11 cellular contexts compared by ENCODE assay signal in genomic region chr2:144230452-144231085, GRCh38.
A peak's percentile ranks its signal among the peaks of the same experiment; 100 is the strongest.
DNase-seq lines count a peak whose midpoint lies in the region; ATAC-seq, FAIRE-seq and TF ChIP-seq lines count a peak whose summit lies in the region.
"Had no signal": no experiment of that assay in that cellular context is flagged by ENCODE, and none has a peak within 500 bp of the region (broad histone marks: within the 10 kb centered on the region; RNA-seq: fewer than 3 reads in every experiment).

No MANE protein-coding gene starts in this region.

- FAIRE-seq in endothelial cell of umbilical vein (lab: Jason Lieb, UNC), result no peak

- H4K20me1 ChIP-seq in OCI-LY7 (ENCODE audit: insufficient read depth, low read length), result no peaks in the 10 kb centered on the region
- H4K20me1 ChIP-seq in endothelial cell of umbilical vein (replicated peaks; ENCODE audit: control insufficient read depth, extremely low read depth, insufficient read depth, low read length), result no peaks in the 10 kb centered on the region

- H2AFZ ChIP-seq in OCI-LY7 (ENCODE audit: low read length), result no peak overlapping the region
- H2AFZ ChIP-seq in endothelial cell of umbilical vein (ENCODE audit: low read depth, low read length), result no peak overlapping the region

- no peak for TF ChIP-seq EP300 in stomach (IDR thresholded peaks at IDR 0.05)

- no peaks in the 10 kb centered on the region for H3K9me3 Mint-ChIP-seq in activated naive CD4-positive, alpha-beta T cell treated with anti-CD3 and anti-CD28 coated beads, Interleukin-2, amount 50 U/mL, for 24 hours
- no peaks in the 10 kb centered on the region for H3K9me3 Mint-ChIP-seq in stimulated activated naive CD8-positive, alpha-beta T cell treated with anti-CD3 and anti-CD28 coated beads, Interleukin-15, amount 100 ng/mL, for 72 hours

- H3K79me2 ChIP-seq in OCI-LY7 (ENCODE audit: insufficient read depth, low read depth, low read length), result peaks cover 6% of the 10 kb centered on the region; the same call in 1 of the 2 replicates
- H3K79me2 ChIP-seq in endothelial cell of umbilical vein (ENCODE audit: control insufficient read depth, insufficient read depth, low read length), result no peaks in the 10 kb centered on the region

- dilution Hi-C loops in endothelial cell of umbilical vein (cut with MboI; ENCODE audit: extremely low pct_ligation_motif_present, low sequenced_read_pairs), result no loop called here

- ATAC-seq in stimulated activated naive CD8-positive, alpha-beta T cell treated with anti-CD3 and anti-CD28 coated beads, Interleukin-15, amount 100 ng/mL, for 72 hours, result peak; percentile 82
- ATAC-seq in HG02840 (IDR thresholded peaks at IDR 0.05; ENCODE audit: low FRiP score, unreplicated experiment), result no peak

- 77 to 97% (median 84%) methylated on average over 1 of the region's 1 CpG for WGBS in stomach, 5 donors

- no peak overlapping the region for H3K4me3 ChIP-seq in OCI-LY7 (ENCODE audit: low read depth, low read length, poor library complexity, severe bottlenecking)
- H3K4me3 ChIP-seq in endothelial cell of umbilical vein (replicated peaks in 1 of 3; ENCODE audit: insufficient read depth in 1 of 3, low read depth in 1 of 3, low read length in 3 of 3), result no peak overlapping the region
- no peak overlapping the region for H3K4me3 ChIP-seq in stomach
- H3K4me3 ChIP-seq in BE2C (ENCODE audit: low read depth, low read length), result no peak overlapping the region
- H3K4me3 ChIP-seq: ovary had no signal

- CTCF ChIA-PET in OCI-LY7 (lab: Charles Lee; ENCODE audit: unreplicated experiment), result no interaction called here
- CTCF ChIA-PET in endothelial cell of umbilical vein (lab: Charles Lee), result interaction anchor here (1.2 to 1.8 kb wide), 2 partner anchors 11 to 12 kb away, joined by 3 to 4 read pairs; no protein-coding TSS in a partner anchor

- H3K4me2 ChIP-seq in OCI-LY7 (ENCODE audit: low read length), result peak overlapping the region; percentile 13; the same call in 1 of the 2 replicates
- no peak overlapping the region for H3K4me2 ChIP-seq in endothelial cell of umbilical vein (ENCODE audit: insufficient read depth, low read length)

- TF ChIP-seq CTCF in OCI-LY7 (conservative IDR thresholded peaks at IDR 0.05; ENCODE audit: low read length) (no peak), endothelial cell of umbilical vein (IDR thresholded peaks at IDR 0.05; ENCODE audit: extremely low read depth in 1 of 2, insufficient read depth in 1 of 2, low read depth in 1 of 2, low read length in 2 of 2) (no peak), stomach (IDR thresholded peaks at IDR 0.05) (no peak), BE2C (IDR thresholded peaks at IDR 0.05; ENCODE audit: low read depth, low read length) (no peak)

- H3K4me1 ChIP-seq in OCI-LY7 (ENCODE audit: insufficient read depth, low read length, poor library complexity, severe bottlenecking) (peaks cover 39% of the 10 kb centered on the region), endothelial cell of umbilical vein (ENCODE audit: control insufficient read depth, extremely low read depth, insufficient read depth, low read length) (no peaks in the 10 kb centered on the region), stomach (peaks cover 0 to 17% (median 0%) of the 10 kb centered on the region in 4 donors), BE2C (peaks cover 7% of the 10 kb centered on the region)

- H3K27me3 Mint-ChIP-seq in activated naive CD4-positive, alpha-beta T cell treated with anti-CD3 and anti-CD28 coated beads, Interleukin-2, amount 50 U/mL, for 24 hours, result no peaks in the 10 kb centered on the region
- H3K27me3 Mint-ChIP-seq in stimulated activated naive CD8-positive, alpha-beta T cell treated with anti-CD3 and anti-CD28 coated beads, Interleukin-15, amount 100 ng/mL, for 72 hours, result no peaks in the 10 kb centered on the region

- no peaks in the 10 kb centered on the region for H3K27me3 ChIP-seq in endothelial cell of umbilical vein (ENCODE audit: control insufficient read depth in 2 of 2, insufficient read depth in 2 of 2, low read length in 2 of 2)
- no peaks in the 10 kb centered on the region for H3K27me3 ChIP-seq in stomach
- no peaks in the 10 kb centered on the region for H3K27me3 ChIP-seq in BE2C
- H3K27me3 ChIP-seq: ovary had no signal

- H3K36me3 Mint-ChIP-seq in activated naive CD4-positive, alpha-beta T cell treated with anti-CD3 and anti-CD28 coated beads, Interleukin-2, amount 50 U/mL, for 24 hours, result peaks cover 5% of the 10 kb centered on the region

- no peaks in the 10 kb centered on the region for H3K9me2 ChIP-seq in OCI-LY7 (ENCODE audit: insufficient read depth, low read length)

- DNase-seq in activated naive CD4-positive, alpha-beta T cell treated with Interleukin-2 at 50 U/mL for 16 hours, result no peak
- no peak for DNase-seq in OCI-LY7 (ENCODE audit: low spot score)
- DNase-seq in endothelial cell of umbilical vein (ENCODE audit: low read depth, low spot score), result peak; percentile 9
- no peak for DNase-seq in stimulated activated naive CD8-positive, alpha-beta T cell treated with anti-CD3 and anti-CD28 coated beads, Interleukin-15, amount 100 ng/mL, for 72 hours
- no peak for DNase-seq in stomach
- DNase-seq in BE2C, result no peak
- DNase-seq: activated CD4-positive, alpha-beta T cell treated with anti-CD3 and anti-CD28 coated beads, Interleukin-2, amount 50 U/mL, for 48 hours; ovary; RPMI8226 had no signal

- H3K9ac ChIP-seq in endothelial cell of umbilical vein (replicated peaks; ENCODE audit: extremely low read depth, insufficient read depth, low read length), result no peak overlapping the region

- intact Hi-C loops in OCI-LY7 (cut with micrococcal nuclease; ENCODE audit: unreplicated experiment) (loop anchor here (10.0 kb wide), 1 partner anchor 1106 kb away; the partner anchor contains the start of gene ARHGAP15), endothelial cell of umbilical vein (cut with micrococcal nuclease) (no loop called here), stomach (cut with DNase I; ENCODE audit: low total_unique reads) (no loop called here)

- no peak overlapping the region for H3K27ac ChIP-seq in OCI-LY7 (ENCODE audit: low read depth, low read length, poor library complexity, severe bottlenecking)
- H3K27ac ChIP-seq in endothelial cell of umbilical vein (ENCODE audit: insufficient read depth, low read depth, low read length), result no peak overlapping the region
- H3K27ac ChIP-seq in stomach, result no peak overlapping the region
- H3K27ac ChIP-seq: ovary had no signal

- POLR2A ChIA-PET in OCI-LY7 (lab: Charles Lee) (interaction anchor here (0.6 to 2.7 kb wide), 2 partner anchors 12 to 319 kb away, joined by 3 to 20 read pairs; no protein-coding TSS in a partner anchor), endothelial cell of umbilical vein (lab: Charles Lee) (no interaction called here)

- H3K9me1 ChIP-seq in endothelial cell of umbilical vein (replicated peaks; ENCODE audit: control insufficient read depth, extremely low read depth, insufficient read depth, low read length), result no peaks in the 10 kb centered on the region

- TF ChIP-seq POLR2A in endothelial cell of umbilical vein (IDR thresholded peaks at IDR 0.05; ENCODE audit: low read depth, low read length), result no peak
- TF ChIP-seq POLR2A in stomach (IDR thresholded peaks at IDR 0.05), result no peak

- no peaks in the 10 kb centered on the region for H3K36me3 ChIP-seq in OCI-LY7 (ENCODE audit: insufficient read depth, low read length)
- H3K36me3 ChIP-seq in endothelial cell of umbilical vein (ENCODE audit: control insufficient read depth in 2 of 2, extremely low read depth in 1 of 2, insufficient read depth in 2 of 2, low read length in 2 of 2), result no peaks in the 10 kb centered on the region
- no peaks in the 10 kb centered on the region for H3K36me3 ChIP-seq in stomach
- no peaks in the 10 kb centered on the region for H3K36me3 ChIP-seq in BE2C
- H3K36me3 ChIP-seq: ovary had no signal

- no peak overlapping the region for H3K4me3 Mint-ChIP-seq in activated naive CD4-positive, alpha-beta T cell treated with anti-CD3 and anti-CD28 coated beads, Interleukin-2, amount 50 U/mL, for 24 hours
- peak overlapping the region; percentile 7 to 36 for H3K4me3 Mint-ChIP-seq in stimulated activated naive CD8-positive, alpha-beta T cell treated with anti-CD3 and anti-CD28 coated beads, Interleukin-15, amount 100 ng/mL, for 72 hours

- peak overlapping the region; percentile 63 for H3K27ac Mint-ChIP-seq in activated naive CD4-positive, alpha-beta T cell treated with anti-CD3 and anti-CD28 coated beads, Interleukin-2, amount 50 U/mL, for 24 hours
- peak overlapping the region; percentile 97 to 98 for H3K27ac Mint-ChIP-seq in stimulated activated naive CD8-positive, alpha-beta T cell treated with anti-CD3 and anti-CD28 coated beads, Interleukin-15, amount 100 ng/mL, for 72 hours

- BruUV-seq in OCI-LY7 (replicated peaks; lab: Mats Ljungman, UMichigan) (no TSS peak), endothelial cell of umbilical vein (replicated peaks; lab: Mats Ljungman, UMichigan) (no TSS peak)

- H3K9me3 ChIP-seq in OCI-LY7 (ENCODE audit: low read length) (no peaks in the 10 kb centered on the region), endothelial cell of umbilical vein (replicated peaks; ENCODE audit: control insufficient read depth, insufficient read depth, low read length) (no peaks in the 10 kb centered on the region), stomach (no peaks in the 10 kb centered on the region), BE2C (no peaks in the 10 kb centered on the region)
- H3K9me3 ChIP-seq: ovary had no signal

- peaks cover 15% of the 10 kb centered on the region for H3K4me1 Mint-ChIP-seq in activated naive CD4-positive, alpha-beta T cell treated with anti-CD3 and anti-CD28 coated beads, Interleukin-2, amount 50 U/mL, for 24 hours
- H3K4me1 Mint-ChIP-seq in stimulated activated naive CD8-positive, alpha-beta T cell treated with anti-CD3 and anti-CD28 coated beads, Interleukin-15, amount 100 ng/mL, for 72 hours, result peaks cover 65% of the 10 kb centered on the region

TF ChIP-seq in endothelial cell of umbilical vein, 7 proteins besides CTCF, POLR2A, EP300 and RAD21:
- no peak for TF ChIP-seq POLR2AphosphoS5 (IDR thresholded peaks at IDR 0.05; ENCODE audit: insufficient read depth, low read depth, low read length)
- TF ChIP-seq MAX (IDR thresholded peaks at IDR 0.05; ENCODE audit: insufficient read depth, insufficient read length), result no peak
- TF ChIP-seq FOS (IDR thresholded peaks at IDR 0.05; ENCODE audit: borderline replicate concordance, insufficient read depth, low read length), result no peak
- TF ChIP-seq JUN (IDR thresholded peaks at IDR 0.05; ENCODE audit: borderline replicate concordance, insufficient read depth, insufficient read length, low read depth), result no peak
- no peak for TF ChIP-seq MYC (IDR thresholded peaks at IDR 0.05; ENCODE audit: low read depth, low read length)
- no peak for TF ChIP-seq GATA2 (IDR thresholded peaks at IDR 0.05; ENCODE audit: insufficient read depth, insufficient read length, low read depth, low read length)
- no peak for TF ChIP-seq EZH2 (IDR thresholded peaks at IDR 0.05; ENCODE audit: borderline replicate concordance, low read depth, low read length, severe bottlenecking)
